Comparison of ENCODE assay signal across 12 cellular contexts in genomic region chr12:57236224-57236924, GRCh38. TPM values are rescaled to one million over a fixed set of nuclear protein-coding genes. Genes with fewer than 3 reads are reported as not detected.
DNase-seq lines count a peak whose midpoint lies in the region; ATAC-seq and TF ChIP-seq lines count a peak whose summit lies in the region.
"Had no signal": no experiment of that assay in that cellular context is flagged by ENCODE, and none has a peak within 500 bp of the region (broad histone marks: within the 10 kb centered on the region; RNA-seq: fewer than 3 reads in every experiment).

No MANE protein-coding gene starts in this region.

- H3K27ac Mint-ChIP-seq in activated T-cell treated with anti-CD3 and anti-CD28 coated beads, Interleukin-2, amount 50 U/mL, for 24 hours = no peak overlapping the region
- H3K27ac Mint-ChIP-seq in activated naive CD8-positive, alpha-beta T cell treated with anti-CD3 and anti-CD28 coated beads, Interleukin-2, amount 50 U/mL, for 24 hours = no peak overlapping the region
- no peak overlapping the region for H3K27ac Mint-ChIP-seq in HFFc6

- H3K9me3 ChIP-seq in iPS-15b (ENCODE audit: control insufficient read depth, insufficient read depth, low read length) (no peaks in the 10 kb centered on the region), thoracic aorta (no peaks in the 10 kb centered on the region)

- no peaks in the 10 kb centered on the region for H3K9me3 Mint-ChIP-seq in activated T-cell treated with anti-CD3 and anti-CD28 coated beads, Interleukin-2, amount 50 U/mL, for 24 hours
- no peaks in the 10 kb centered on the region for H3K9me3 Mint-ChIP-seq in activated naive CD8-positive, alpha-beta T cell treated with anti-CD3 and anti-CD28 coated beads, Interleukin-2, amount 50 U/mL, for 24 hours
- H3K9me3 Mint-ChIP-seq in HFFc6 = no peaks in the 10 kb centered on the region; the same call in 1 of the 2 replicates

- H3K27ac ChIP-seq in thoracic aorta = peak overlapping the region; percentile 34 to 67

- H3K4me1 ChIP-seq in iPS-15b (ENCODE audit: control insufficient read depth, insufficient read depth, low read length) (peaks cover 12% of the 10 kb centered on the region), thoracic aorta (ENCODE audit: control insufficient read depth in 1 of 2, low read depth in 2 of 2) (peaks cover 17 to 38% of the 10 kb centered on the region in 2 donors)

- H3K36me3 ChIP-seq in iPS-15b (ENCODE audit: control insufficient read depth, insufficient read depth, low read length) (peaks cover 32% of the 10 kb centered on the region), thoracic aorta (peaks cover 18% of the 10 kb centered on the region)

- no peak overlapping the region for H3K4me3 Mint-ChIP-seq in activated T-cell treated with anti-CD3 and anti-CD28 coated beads, Interleukin-2, amount 50 U/mL, for 24 hours
- no peak overlapping the region for H3K4me3 Mint-ChIP-seq in activated naive CD8-positive, alpha-beta T cell treated with anti-CD3 and anti-CD28 coated beads, Interleukin-2, amount 50 U/mL, for 24 hours
- H3K4me3 Mint-ChIP-seq in HFFc6 = no peak overlapping the region

- H3K4me1 Mint-ChIP-seq in activated T-cell treated with anti-CD3 and anti-CD28 coated beads, Interleukin-2, amount 50 U/mL, for 24 hours (ENCODE audit: low read depth) = peaks cover 79% of the 10 kb centered on the region
- H3K4me1 Mint-ChIP-seq in activated naive CD8-positive, alpha-beta T cell treated with anti-CD3 and anti-CD28 coated beads, Interleukin-2, amount 50 U/mL, for 24 hours = peaks cover 67% of the 10 kb centered on the region
- H3K4me1 Mint-ChIP-seq in HFFc6 (ENCODE audit: low read depth) = peaks cover 49% of the 10 kb centered on the region

- TF ChIP-seq CTCF in thoracic aorta (IDR thresholded peaks at IDR 0.05) (no peak), HFFc6 (IDR thresholded peaks at IDR 0.05) (no peak)

- peak overlapping the region; percentile 71 for H3K4me3 ChIP-seq in iPS-15b (ENCODE audit: low read depth, low read length)
- peak overlapping the region; percentile 47 for H3K4me3 ChIP-seq in thoracic aorta

- H3K9ac ChIP-seq in iPS-15b (ENCODE audit: low read depth, low read length) = no peak overlapping the region

- ATAC-seq in activated naive CD8-positive, alpha-beta T cell treated with anti-CD3 and anti-CD28 coated beads, Interleukin-2, amount 50 U/mL, for 24 hours = peak; percentile 0
- no peak for ATAC-seq in thoracic aorta (ENCODE audit: insufficient number of reproducible peaks, low FRiP score, low read depth)
- ATAC-seq in HG03025 (IDR thresholded peaks at IDR 0.05; ENCODE audit: low FRiP score, unreplicated experiment) = no peak

- peak; percentile 57 for DNase-seq in activated T-cell treated with anti-CD3 and anti-CD28 coated beads, Interleukin-2, amount 50 U/mL, for 24 hours
- DNase-seq in activated T-cell treated with anti-CD3 and anti-CD28 coated beads for 4 hours (no peak), thoracic aorta (ENCODE audit: low spot score) (no peak), HFFc6 (no peak), SHP77 (lab: John Stamatoyannopoulos, UW) (no peak)
- DNase-seq in activated naive CD8-positive, alpha-beta T cell treated with anti-CD3 and anti-CD28 coated beads, Interleukin-2, amount 50 U/mL, for 24 hours = peak; percentile 40
- DNase-seq: cortex of kidney, NCI-H524 treated with DMSO at 0.1 percent for 48 hours, occipital lobe had no signal

- H3K27me3 Mint-ChIP-seq in activated T-cell treated with anti-CD3 and anti-CD28 coated beads, Interleukin-2, amount 50 U/mL, for 24 hours = peaks cover 47% of the 10 kb centered on the region
- H3K27me3 Mint-ChIP-seq in activated naive CD8-positive, alpha-beta T cell treated with anti-CD3 and anti-CD28 coated beads, Interleukin-2, amount 50 U/mL, for 24 hours = peaks cover 35% of the 10 kb centered on the region
- H3K27me3 Mint-ChIP-seq in HFFc6 (ENCODE audit: insufficient read depth) = peaks cover 13% of the 10 kb centered on the region

- H3K27me3 ChIP-seq in iPS-15b (ENCODE audit: control insufficient read depth, insufficient read depth, low read length) = peaks cover 72% of the 10 kb centered on the region
- peaks cover 12% of the 10 kb centered on the region for H3K27me3 ChIP-seq in thoracic aorta (replicated peaks; ENCODE audit: insufficient read depth)

- peaks cover 52% of the 10 kb centered on the region for H3K36me3 Mint-ChIP-seq in activated T-cell treated with anti-CD3 and anti-CD28 coated beads, Interleukin-2, amount 50 U/mL, for 24 hours (ENCODE audit: low read depth)
- H3K36me3 Mint-ChIP-seq in activated naive CD8-positive, alpha-beta T cell treated with anti-CD3 and anti-CD28 coated beads, Interleukin-2, amount 50 U/mL, for 24 hours (ENCODE audit: low read depth) = peaks cover 32% of the 10 kb centered on the region
- H3K36me3 Mint-ChIP-seq in HFFc6 (ENCODE audit: low read depth) = peaks cover 14% of the 10 kb centered on the region

RNA-seq across cellular contexts. Expression of gene SHMT2, which starts 6.9 kb away (rescaled TPM):
- 10 to 100 TPM; 57.3 to 60.4 TPM for total RNA-seq in thoracic aorta
- 100 to 1,000 TPM; 112 to 127 (median 126) TPM for total RNA-seq in HFFc6 (2021; fragmentation: NEBNext Ultra II Directional; extraction: Animal tissue kit (Norgen Biotek cat#: 25700))

RNA-seq across cellular contexts. Expression of gene STAC3, which starts 14.6 kb away (rescaled TPM):
- total RNA-seq in thoracic aorta = under 1 TPM; 0.27 to 0.56 TPM
- total RNA-seq in HFFc6 (2021; fragmentation: NEBNext Ultra II Directional; extraction: Animal tissue kit (Norgen Biotek cat#: 25700)) = 1 to 10 TPM in 1 of 6 experiments, under 1 TPM in 5; 0.21 to 1.1 (median 0.58) TPM

RNA-seq across cellular contexts. Expression of gene NXPH4, which starts 19.8 kb away (rescaled TPM):
- total RNA-seq in thoracic aorta = under 1 TPM in 1 of 2 donors, not detected in 1; 0.81 TPM
- 1 to 10 TPM; 2.9 to 8.2 (median 3.9) TPM for total RNA-seq in HFFc6 (2021; fragmentation: NEBNext Ultra II Directional; extraction: Animal tissue kit (Norgen Biotek cat#: 25700))
- total RNA-seq: ureter had no signal

Comparison
In these comparisons a context has a peak if more than half of its experiments do, and no peak if none do; other contexts are left out.
1. DNase-seq: peak in activated T-cell treated with anti-CD3 and anti-CD28 coated beads, Interleukin-2, amount 50 U/mL, for 24 hours (single experiment) and activated naive CD8-positive, alpha-beta T cell treated with anti-CD3 and anti-CD28 coated beads, Interleukin-2, amount 50 U/mL, for 24 hours (single experiment); none in activated T-cell treated with anti-CD3 and anti-CD28 coated beads for 4 hours (single experiment), thoracic aorta (single experiment), HFFc6 (single experiment) and SHP77 (0 of 2).